13 cellular contexts compared by ENCODE assay signal in genomic region chr5:115289104-115289503, GRCh38.
"Had no signal": no experiment of that assay in that cellular context is flagged by ENCODE, and none has a peak within 500 bp of the region (broad histone marks: within the 10 kb centered on the region; RNA-seq: fewer than 3 reads in every experiment).

No MANE protein-coding gene starts in this region.

- H3K27ac Mint-ChIP-seq: activated naive CD4-positive, alpha-beta T cell treated with anti-CD3 and anti-CD28 coated beads, Interleukin-2, amount 50 U/mL, for 24 hours; activated T-helper 2 cell treated with anti-CD3 and anti-CD28 coated beads, Interferon-gamma antibody, Interleukin-2, Interleukin-4, amounts not matched to agents 10 μg/mL and 5 μg/mL and 100 μg/mL, durations not matched to agents 14 hours and 24 hours and 36 hours; T-cell had no signal

- H3K4me1 Mint-ChIP-seq: activated naive CD4-positive, alpha-beta T cell treated with anti-CD3 and anti-CD28 coated beads, Interleukin-2, amount 50 U/mL, for 24 hours had no signal

- ATAC-seq: body of pancreas, gastrocnemius medialis, left lung, T-cell had no signal

- DNase-seq: body of pancreas; central memory CD4-positive, alpha-beta T cell; cortex of kidney; effector memory CD4-positive, alpha-beta T cell; gastrocnemius medialis; islet precursor cell; left lung; mesenchymal stem cell; ovary; T-cell; tibial artery had no signal

- H3K27me3 Mint-ChIP-seq: activated naive CD4-positive, alpha-beta T cell treated with anti-CD3 and anti-CD28 coated beads, Interleukin-2, amount 50 U/mL, for 24 hours; T-cell had no signal

- H3K9me3 Mint-ChIP-seq: activated naive CD4-positive, alpha-beta T cell treated with anti-CD3 and anti-CD28 coated beads, Interleukin-2, amount 50 U/mL, for 24 hours had no signal

- H3K4me3 Mint-ChIP-seq: activated naive CD4-positive, alpha-beta T cell treated with anti-CD3 and anti-CD28 coated beads, Interleukin-2, amount 50 U/mL, for 24 hours; T-cell had no signal
